19 cellular contexts compared by ENCODE assay signal in the genomic region with DNA sequence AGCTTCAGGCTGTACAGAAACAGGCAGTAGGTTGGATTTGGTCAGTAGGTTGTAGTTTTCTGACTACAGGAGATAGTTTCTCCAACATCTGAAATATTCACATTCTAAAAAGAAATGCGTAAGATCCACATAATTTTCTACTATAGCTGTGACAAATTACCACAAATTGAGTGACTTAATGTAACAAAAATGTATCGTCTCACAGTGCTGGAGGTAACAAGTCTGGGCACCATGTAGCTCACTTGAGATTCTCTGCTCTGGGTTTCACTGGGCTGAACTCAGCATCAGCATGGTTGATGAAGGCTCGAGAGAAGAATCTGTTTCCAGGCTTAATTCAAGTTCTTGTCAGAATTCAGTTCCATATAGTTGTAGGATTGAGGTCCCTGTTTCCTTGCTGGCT.
DNase-seq lines count a peak whose midpoint lies in the region; ATAC-seq lines count a peak whose summit lies in the region.
"Had no signal": no experiment of that assay in that cellular context is flagged by ENCODE, and none has a peak within 500 bp of the region (broad histone marks: within the 10 kb centered on the region; RNA-seq: fewer than 3 reads in every experiment).

No MANE protein-coding gene starts in this region.

- ATAC-seq in GM18861 (IDR thresholded peaks at IDR 0.05; ENCODE audit: unreplicated experiment): no peak
- ATAC-seq: Panc1 had no signal

- DNase-seq in A172 (ENCODE audit: low spot score) (peak; percentile 45), HT1080 (ENCODE audit: low read depth) (peak; percentile 11), amniotic epithelial cell (ENCODE audit: low read depth) (peak; percentile 9), fibroblast of peridontal ligament (ENCODE audit: extremely low read depth) (peak; percentile 9), AML-193 (lab: John Stamatoyannopoulos, UW) (no peak), ecto neural progenitor cell (ENCODE audit: low spot score) (no peak)
- no peak for DNase-seq in activated CD4-positive, alpha-beta T cell treated with anti-CD3 and anti-CD28 coated beads, Interleukin-2, amount 50 U/mL, for 4 hours
- DNase-seq: 8988T; Calu3; CD4-positive, alpha-beta memory T cell; MG63; NCI-H1092; NCI-H1436 treated with DMSO at 0.1 percent for 48 hours; NCI-H2029; NCI-H2171; NCI-H526 treated with DMSO at 0.1 percent for 48 hours; Right ventricle myocardium superior had no signal

Comparison
In these comparisons a context has a peak if more than half of its experiments do, and no peak if none do; other contexts are left out.
1. DNase-seq: peak in A172 (single experiment), HT1080 (single experiment), amniotic epithelial cell (single experiment) and fibroblast of peridontal ligament (single experiment); none in activated CD4-positive, alpha-beta T cell treated with anti-CD3 and anti-CD28 coated beads, Interleukin-2, amount 50 U/mL, for 4 hours (0 of 2), AML-193 (0 of 2) and ecto neural progenitor cell (single experiment).